ENCODE assay signal across 21 cellular contexts in genomic region chr18:62461591-62461990, GRCh38.
A peak's percentile ranks its signal among the peaks of the same experiment; 100 is the strongest.
DNase-seq lines count a peak whose midpoint lies in the region; ATAC-seq, FAIRE-seq and TF ChIP-seq lines count a peak whose summit lies in the region.
"Had no signal": no experiment of that assay in that cellular context is flagged by ENCODE, and none has a peak within 500 bp of the region (broad histone marks: within the 10 kb centered on the region; RNA-seq: fewer than 3 reads in every experiment).

No MANE protein-coding gene starts in this region.

- peaks cover 0 to 6% (median 0%) of the 10 kb centered on the region in 7 donors for H3K9me3 Mint-ChIP-seq in CD14-positive monocyte
- H3K9me3 Mint-ChIP-seq: GM23338, H9 had no signal

- H3K4me2 ChIP-seq in HCT116 (ENCODE audit: low read length): no peak overlapping the region
- H3K4me2 ChIP-seq: GM23338 had no signal

- no peaks in the 10 kb centered on the region for H4K20me1 ChIP-seq in HCT116 (ENCODE audit: insufficient read depth)
- H4K20me1 ChIP-seq: BLaER1 treated with 17β-estradiol and CSF1 and Interleukin-3, amounts not matched to agents 10 nM and 100 nM had no signal

- peak overlapping the region; percentile 78 for H3K27ac ChIP-seq in ACC112 (ENCODE audit: low read depth, low read length)
- H3K27ac ChIP-seq in HCT116 (ENCODE audit: low read depth, low read length): no peak overlapping the region
- no peak overlapping the region for H3K27ac ChIP-seq in small intestine (ENCODE audit: low read depth in 1 of 2, low read length in 1 of 2)
- H3K27ac ChIP-seq: BLaER1 treated with 17β-estradiol and CSF1 and Interleukin-3, amounts not matched to agents 10 nM and 100 nM had no signal

- FAIRE-seq in A204.1 (lab: Jason Lieb, UNC): peak; percentile 3
- FAIRE-seq in small intestine (lab: Jason Lieb, UNC): peak; percentile 49
- FAIRE-seq: GM12878, GM18507 had no signal

- no peak overlapping the region for H3K9ac ChIP-seq in HCT116 (ENCODE audit: low read length)
- H3K9ac ChIP-seq: BLaER1 treated with 17β-estradiol and CSF1 and Interleukin-3, amounts not matched to agents 10 nM and 100 nM had no signal

- no peak for TF ChIP-seq CTCF in HCT116 (IDR thresholded peaks at IDR 0.05 in 2 of 3, conservative IDR thresholded peaks at IDR 0.05 in 1 of 3; ENCODE audit: borderline replicate concordance in 1 of 3, insufficient read depth in 1 of 3, low read depth in 2 of 3, low read length in 2 of 3)
- TF ChIP-seq CTCF in CD14-positive monocyte (IDR thresholded peaks at IDR 0.05): no peak

- TF ChIP-seq POLR2A in HCT116 (IDR thresholded peaks at IDR 0.05; ENCODE audit: borderline replicate concordance, extremely low read depth, insufficient read depth, insufficient read length): no peak

- H2AFZ ChIP-seq in ACC112 (ENCODE audit: low read length, unreplicated experiment) (no peak overlapping the region), HCT116 (ENCODE audit: low read depth, low read length, poor library complexity, severe bottlenecking) (peak overlapping the region; percentile 95)
- H2AFZ ChIP-seq: GM23338 had no signal

- no peak for TF ChIP-seq RAD21 in HCT116 (IDR thresholded peaks at IDR 0.05; ENCODE audit: low read depth)

- H3K4me3 ChIP-seq in ACC112 (ENCODE audit: low read depth, low read length) (no peak overlapping the region), HCT116 (replicated peaks in 1 of 2; ENCODE audit: low read depth in 1 of 2, low read length in 2 of 2) (no peak overlapping the region), small intestine (ENCODE audit: low read depth in 1 of 2, low read length in 2 of 2) (no peak overlapping the region)
- H3K4me3 ChIP-seq: BLaER1 treated with 17β-estradiol and CSF1 and Interleukin-3, amounts not matched to agents 10 nM and 100 nM; GM12878; GM23338 had no signal

- H3K9me2 ChIP-seq in HCT116 (ENCODE audit: insufficient read depth): no peaks in the 10 kb centered on the region

- no TSS peak for BruUV-seq in HCT116 (replicated peaks; lab: Mats Ljungman, UMichigan)

- CTCF ChIA-PET in HCT116 (lab: Charles Lee): interaction anchor here (0.6 kb wide), 1 partner anchor 574 kb away, joined by 3 read pairs; no protein-coding TSS in a partner anchor

- H3K79me2 ChIP-seq in ACC112 (ENCODE audit: control insufficient read depth, insufficient read depth, low read length, unreplicated experiment) (no peaks in the 10 kb centered on the region), HCT116 (ENCODE audit: insufficient read depth, low read length) (no peaks in the 10 kb centered on the region)

- H3K9me3 ChIP-seq in HCT116 (ENCODE audit: control insufficient read depth in 1 of 2, insufficient read depth in 1 of 2, low read depth in 1 of 2, low read length in 2 of 2) (no peaks in the 10 kb centered on the region; a peak in 1 of 4 replicates), small intestine (ENCODE audit: control insufficient read depth, low read depth) (no peaks in the 10 kb centered on the region)
- H3K9me3 ChIP-seq: BE2C had no signal

- in situ Hi-C loops in KBM-7 (cut with MboI; ENCODE audit: low pct_unique_long_range_greater_than_20kb, low sequenced_read_pairs): no loop called here

- DNase-seq in HCT116 (ENCODE audit: low read depth, low spot score): no peak
- DNase-seq in small intestine: no peak
- DNase-seq in CD14-positive monocyte (ENCODE audit: low spot score): no peak
- DNase-seq in KBM-7: no peak
- DNase-seq in MV-4-11 (lab: John Stamatoyannopoulos, UW): no peak
- DNase-seq: ACHN; BE2C; Calu3; CD4-positive, alpha-beta memory T cell; COR-L47; DMS153; DND-41; GDM1; H9; HFFc6 had no signal

- no peak overlapping the region for H3K4me3 Mint-ChIP-seq in CD14-positive monocyte
- H3K4me3 Mint-ChIP-seq: CD4-positive, alpha-beta memory T cell; GM23338; H9; HFFc6 had no signal

- POLR2A ChIA-PET in HCT116 (lab: Charles Lee): no interaction called here

- H3K4me1 Mint-ChIP-seq in CD14-positive monocyte: peaks cover 35% of the 10 kb centered on the region
- H3K4me1 Mint-ChIP-seq: CD4-positive, alpha-beta memory T cell had no signal

- H3K27ac Mint-ChIP-seq in CD14-positive monocyte: peak overlapping the region in 3 of 7 donors; percentile 25 to 97 (median 91)
- H3K27ac Mint-ChIP-seq: CD4-positive, alpha-beta memory T cell; GM23338; H9; HFFc6 had no signal

- no peaks in the 10 kb centered on the region for H3K27me3 Mint-ChIP-seq in CD14-positive monocyte (ENCODE audit: low read depth in 3 of 3)

- no peaks in the 10 kb centered on the region for H3K27me3 ChIP-seq in ACC112 (ENCODE audit: insufficient read depth, low read length)
- H3K27me3 ChIP-seq in HCT116 (ENCODE audit: insufficient read depth, low read length): no peaks in the 10 kb centered on the region
- no peaks in the 10 kb centered on the region for H3K27me3 ChIP-seq in small intestine (ENCODE audit: control insufficient read depth in 2 of 2, insufficient read depth in 2 of 2, low read length in 2 of 2)
- H3K27me3 ChIP-seq: BE2C; BLaER1 treated with 17β-estradiol and CSF1 and Interleukin-3, amounts not matched to agents 10 nM and 100 nM had no signal

- H3K4me1 ChIP-seq in ACC112 (ENCODE audit: control insufficient read depth, insufficient read depth, low read length, unreplicated experiment): peaks cover 23% of the 10 kb centered on the region
- peaks cover 8 to 22% of the 10 kb centered on the region in 2 experiments for H3K4me1 ChIP-seq in HCT116 (ENCODE audit: control insufficient read depth in 1 of 2, insufficient read depth in 2 of 2, low read length in 2 of 2)
- peaks cover 0 to 3% of the 10 kb centered on the region in 2 donors for H3K4me1 ChIP-seq in small intestine (ENCODE audit: control insufficient read depth in 2 of 2, insufficient read depth in 1 of 2, low read depth in 1 of 2, low read length in 1 of 2)
- H3K4me1 ChIP-seq: BE2C had no signal

- RAD21 ChIA-PET in HCT116 (lab: Charles Lee; ENCODE audit: low non-redundant PET in 1 of 2, low total read pairs in 2 of 2, uncharacterized antibody in 2 of 2, unreplicated experiment in 2 of 2): no interaction called here

- H3K36me3 Mint-ChIP-seq in CD14-positive monocyte: peaks cover 0 to 3% of the 10 kb centered on the region in 2 donors
- H3K36me3 Mint-ChIP-seq: CD4-positive, alpha-beta memory T cell had no signal

- ATAC-seq in HCT116: no peak
- ATAC-seq: GM12878, GM23338 had no signal

- intact Hi-C loops in HCT116 (cut with micrococcal nuclease) (no loop called here), CD14-positive monocyte (cut with micrococcal nuclease) (loop anchor here in 1 of 2 donors (5.0 kb wide), 1 partner anchor 34 kb away; no protein-coding TSS in a partner anchor)

- H3K36me3 ChIP-seq in ACC112 (ENCODE audit: insufficient read depth, low read length) (no peaks in the 10 kb centered on the region), HCT116 (ENCODE audit: control insufficient read depth in 1 of 2, insufficient read depth in 2 of 2, low read length in 2 of 2) (no peaks in the 10 kb centered on the region), small intestine (ENCODE audit: control insufficient read depth in 2 of 2, insufficient read depth in 2 of 2, low read length in 2 of 2) (no peaks in the 10 kb centered on the region)
- H3K36me3 ChIP-seq: BE2C; BLaER1 treated with 17β-estradiol and CSF1 and Interleukin-3, amounts not matched to agents 10 nM and 100 nM had no signal

- 96 to 100% (median 100%) methylated on average over 1 of the region's 1 CpG for WGBS in small intestine, 3 donors

TF ChIP-seq in HCT116, 20 proteins besides CTCF, POLR2A, EP300 and RAD21:
- TF ChIP-seq ZFX (IDR thresholded peaks at IDR 0.05) (no peak), EZH2phosphoT487 (IDR thresholded peaks at IDR 0.05; ENCODE audit: borderline replicate concordance) (no peak), SP1 (IDR thresholded peaks at IDR 0.05; ENCODE audit: low read depth) (no peak), YY1 (IDR thresholded peaks at IDR 0.05; ENCODE audit: extremely low read depth, insufficient replicate concordance, low read depth, low read length) (no peak), SRF (IDR thresholded peaks at IDR 0.05; ENCODE audit: low read depth) (no peak), SIN3A (IDR thresholded peaks at IDR 0.05; ENCODE audit: low read depth) (no peak), POLR2AphosphoS5 (IDR thresholded peaks at IDR 0.05; ENCODE audit: low read depth, low read length) (no peak), TCF7L2 (IDR thresholded peaks at IDR 0.05; ENCODE audit: borderline replicate concordance, extremely low read depth, insufficient read depth, insufficient read length) (no peak), ZBTB33 (IDR thresholded peaks at IDR 0.05; ENCODE audit: extremely low read depth, insufficient replicate concordance, low read length) (no peak), ELF1 (IDR thresholded peaks at IDR 0.05; ENCODE audit: borderline replicate concordance, low read depth) (no peak), CBX3 (IDR thresholded peaks at IDR 0.05; ENCODE audit: low read depth) (no peak), MAX (IDR thresholded peaks at IDR 0.05) (no peak), EZH2 (IDR thresholded peaks at IDR 0.05) (no peak), FOSL1 (IDR thresholded peaks at IDR 0.05; ENCODE audit: low read depth) (no peak), ZNF274 (IDR thresholded peaks at IDR 0.05; ENCODE audit: low read depth, low read length) (no peak), EGR1 (IDR thresholded peaks at IDR 0.05; ENCODE audit: low read depth) (no peak), ATF3 (IDR thresholded peaks at IDR 0.05) (no peak)
